Comparison of ENCODE assay signal across 12 cellular contexts in genomic region chr13:76425930-76426329, GRCh38.
A peak's percentile ranks its signal among the peaks of the same experiment; 100 is the strongest.
DNase-seq lines count a peak whose midpoint lies in the region; ATAC-seq and TF ChIP-seq lines count a peak whose summit lies in the region.
"Had no signal": no experiment of that assay in that cellular context is flagged by ENCODE, and none has a peak within 500 bp of the region (broad histone marks: within the 10 kb centered on the region; RNA-seq: fewer than 3 reads in every experiment).

No MANE protein-coding gene starts in this region.

- ATAC-seq in heart left ventricle, result peak; percentile 64 to 99 (median 87)
- ATAC-seq in HG02610 (IDR thresholded peaks at IDR 0.05; ENCODE audit: unreplicated experiment), result no peak
- ATAC-seq: activated T-helper 17 cell treated with anti-CD3 and anti-CD28 coated beads, Interleukin-2, amount 50 U/mL, for 72 hours; K562 had no signal

- no peaks in the 10 kb centered on the region for H3K27me3 Mint-ChIP-seq in brain
- H3K27me3 Mint-ChIP-seq: activated T-helper 17 cell treated with anti-CD3 and anti-CD28 coated beads, Interleukin-2, amount 50 U/mL, for 72 hours; dendritic cell treated with granulocyte-macrophage colony-stimulating factor and Interleukin-4, amounts not matched to agents 40 ng/mL and 50 ng/mL, for 4 days had no signal

- no peak overlapping the region for H3K4me3 ChIP-seq in heart left ventricle
- H3K4me3 ChIP-seq: K562 had no signal

- intact Hi-C loops in heart left ventricle (cut with DNase I) (no loop called here), cardiac septum (cut with DNase I) (no loop called here)

- H3K9me3 ChIP-seq in heart left ventricle, result no peaks in the 10 kb centered on the region

- H3K27me3 ChIP-seq in heart left ventricle, result no peaks in the 10 kb centered on the region

- H3K27ac Mint-ChIP-seq in brain, result peak overlapping the region in 3 of 5 experiments; percentile 17 to 82 (median 29)
- H3K27ac Mint-ChIP-seq: activated T-helper 17 cell treated with anti-CD3 and anti-CD28 coated beads, Interleukin-2, amount 50 U/mL, for 72 hours; dendritic cell treated with granulocyte-macrophage colony-stimulating factor and Interleukin-4, amounts not matched to agents 40 ng/mL and 50 ng/mL, for 4 days had no signal

- no peak for TF ChIP-seq POLR2A in heart left ventricle (IDR thresholded peaks at IDR 0.05)

- H3K4me1 ChIP-seq in heart left ventricle, result peaks cover 0 to 4% (median 0%) of the 10 kb centered on the region in 12 donors

- TF ChIP-seq CTCF in heart left ventricle (IDR thresholded peaks at IDR 0.05) (no peak), brain (conservative IDR thresholded peaks at IDR 0.05) (no peak)

- H3K4me1 Mint-ChIP-seq in brain, result peaks cover 14% of the 10 kb centered on the region
- H3K4me1 Mint-ChIP-seq: activated T-helper 17 cell treated with anti-CD3 and anti-CD28 coated beads, Interleukin-2, amount 50 U/mL, for 72 hours had no signal

- no peaks in the 10 kb centered on the region for H3K36me3 Mint-ChIP-seq in brain

- no peak overlapping the region for H3K4me3 Mint-ChIP-seq in brain
- H3K4me3 Mint-ChIP-seq: activated T-helper 17 cell treated with anti-CD3 and anti-CD28 coated beads, Interleukin-2, amount 50 U/mL, for 72 hours; dendritic cell treated with granulocyte-macrophage colony-stimulating factor and Interleukin-4, amounts not matched to agents 40 ng/mL and 50 ng/mL, for 4 days had no signal

- H3K9me3 Mint-ChIP-seq in brain, result peaks cover 0 to 4% (median 0%) of the 10 kb centered on the region in 5 experiments
- H3K9me3 Mint-ChIP-seq: activated T-helper 17 cell treated with anti-CD3 and anti-CD28 coated beads, Interleukin-2, amount 50 U/mL, for 72 hours; dendritic cell treated with granulocyte-macrophage colony-stimulating factor and Interleukin-4, amounts not matched to agents 40 ng/mL and 50 ng/mL, for 4 days had no signal

- peak overlapping the region in 3 of 12 donors; percentile 21 to 44 (median 44) for H3K27ac ChIP-seq in heart left ventricle
- H3K27ac ChIP-seq in substantia nigra (ENCODE audit: low read depth, low read length, poor library complexity, severe bottlenecking), result no peak overlapping the region

- no peaks in the 10 kb centered on the region for H3K36me3 ChIP-seq in heart left ventricle

- 49 to 65% (median 58%) methylated on average over 2 of the region's 2 CpGs for WGBS in heart left ventricle, 4 donors

- peak in 1 of 5 donors; percentile 7 for DNase-seq in heart left ventricle
- no peak for DNase-seq in cardiac septum (ENCODE audit: low spot score)
- DNase-seq in iris pigment epithelial cell (ENCODE audit: low read depth), result peak; percentile 97
- DNase-seq in NOMO-1 (lab: John Stamatoyannopoulos, UW; ENCODE audit: unreplicated experiment in 2 of 2), result no peak
- no peak for DNase-seq in substantia nigra (lab: John Stamatoyannopoulos, UW)
- DNase-seq in NCI-H345 treated with DMSO at 0.1 percent for 48 hours (lab: John Stamatoyannopoulos, UW; ENCODE audit: unreplicated experiment), result no peak
- DNase-seq: activated CD4-positive, CD25-positive, alpha-beta regulatory T cell treated with anti-CD3 and anti-CD28 coated beads, Interleukin-2, amount 50 U/mL, for 72 hours had no signal
